1 cellular context compared by ENCODE assay signal in genomic region chr14:75479770-75480600, GRCh38.
TF ChIP-seq lines count a peak whose summit lies in the region.

No MANE protein-coding gene starts in this region.

TF ChIP-seq in HepG2, 621 proteins besides CTCF, POLR2A, EP300 and RAD21:
- TF ChIP-seq ZNF138 (CRISPR knock-in tag; IDR thresholded peaks at IDR 0.05; ENCODE audit: low read depth): no peak
- no peak for TF ChIP-seq FOXO1 (CRISPR knock-in tag; IDR thresholded peaks at IDR 0.05)
- TF ChIP-seq AKAP8 (CRISPR knock-in tag; IDR thresholded peaks at IDR 0.05): no peak
- TF ChIP-seq TEAD2 (CRISPR knock-in tag; IDR thresholded peaks at IDR 0.05): no peak
- TF ChIP-seq, protein P1, sequence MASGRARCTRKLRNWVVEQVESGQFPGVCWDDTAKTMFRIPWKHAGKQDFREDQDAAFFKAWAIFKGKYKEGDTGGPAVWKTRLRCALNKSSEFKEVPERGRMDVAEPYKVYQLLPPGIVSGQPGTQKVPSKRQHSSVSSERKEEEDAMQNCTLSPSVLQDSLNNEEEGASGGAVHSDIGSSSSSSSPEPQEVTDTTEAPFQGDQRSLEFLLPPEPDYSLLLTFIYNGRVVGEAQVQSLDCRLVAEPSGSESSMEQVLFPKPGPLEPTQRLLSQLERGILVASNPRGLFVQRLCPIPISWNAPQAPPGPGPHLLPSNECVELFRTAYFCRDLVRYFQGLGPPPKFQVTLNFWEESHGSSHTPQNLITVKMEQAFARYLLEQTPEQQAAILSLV (CRISPR knock-in tag; IDR thresholded peaks at IDR 0.05; ENCODE audit: borderline replicate concordance): no peak
- no peak for TF ChIP-seq IRX3 (CRISPR knock-in tag; IDR thresholded peaks at IDR 0.05; ENCODE audit: borderline replicate concordance, low read depth)
- no peak for TF ChIP-seq ZNF530 (CRISPR knock-in tag; IDR thresholded peaks at IDR 0.05; ENCODE audit: low read depth)
- TF ChIP-seq ZBTB34 (CRISPR knock-in tag; IDR thresholded peaks at IDR 0.05): no peak
- no peak for TF ChIP-seq ZNF629 (CRISPR knock-in tag; conservative IDR thresholded peaks at IDR 0.05)
- TF ChIP-seq NPAS2 (CRISPR knock-in tag; IDR thresholded peaks at IDR 0.05; ENCODE audit: borderline replicate concordance): no peak
- no peak for TF ChIP-seq SOX5 (CRISPR knock-in tag; IDR thresholded peaks at IDR 0.05; ENCODE audit: borderline replicate concordance)
- TF ChIP-seq ZNF616 (CRISPR knock-in tag; IDR thresholded peaks at IDR 0.05; ENCODE audit: low read depth): no peak
- TF ChIP-seq TBL1XR1 (IDR thresholded peaks at IDR 0.05; ENCODE audit: borderline replicate concordance, low read length, partially characterized antibody): no peak
- TF ChIP-seq MAX (IDR thresholded peaks at IDR 0.05): no peak
- TF ChIP-seq ZNF124 (CRISPR knock-in tag; IDR thresholded peaks at IDR 0.05): no peak
- TF ChIP-seq HNRNPK (IDR thresholded peaks at IDR 0.05; ENCODE audit: low read depth, low read length, poor library complexity, severe bottlenecking): no peak
- TF ChIP-seq HNRNPL (IDR thresholded peaks at IDR 0.05; ENCODE audit: low read depth, low read length): no peak
- TF ChIP-seq FOXA1 (IDR thresholded peaks at IDR 0.05): no peak
- no peak for TF ChIP-seq FOXA1 (CRISPR knock-in tag; IDR thresholded peaks at IDR 0.05)
- TF ChIP-seq ZNF710 (CRISPR knock-in tag; IDR thresholded peaks at IDR 0.05; ENCODE audit: borderline replicate concordance): no peak
- TF ChIP-seq ZNF761 (CRISPR knock-in tag; conservative IDR thresholded peaks at IDR 0.05): no peak
